8 cellular contexts compared by ENCODE assay signal in genomic region chr6:52517502-52518278, GRCh38. TPM values are rescaled to one million over a fixed set of nuclear protein-coding genes. Genes with fewer than 3 reads are reported as not detected.
DNase-seq lines count a peak whose midpoint lies in the region; ATAC-seq and TF ChIP-seq lines count a peak whose summit lies in the region.

No MANE protein-coding gene starts in this region.

- peaks cover 8% of the 10 kb centered on the region; the same call in 1 of the 2 replicates for H3K36me3 ChIP-seq in PC-3 (ENCODE audit: low read depth, low read length)

- H3K79me2 ChIP-seq in PC-3 (ENCODE audit: low read length) = peaks cover 18% of the 10 kb centered on the region

- H3K4me3 ChIP-seq in PC-3 (ENCODE audit: low read length) = peak overlapping the region; percentile 9; the same call in 1 of the 2 replicates

- no peaks in the 10 kb centered on the region for H3K27me3 Mint-ChIP-seq in activated naive CD4-positive, alpha-beta T cell treated with anti-CD3 and anti-CD28 coated beads for 36 hours (ENCODE audit: low read depth)
- no peaks in the 10 kb centered on the region for H3K27me3 Mint-ChIP-seq in activated naive CD4-positive, alpha-beta T cell treated with anti-CD3 and anti-CD28 coated beads, Interleukin-2, amount 10 ng/mL, durations not matched to agents 7 days and 5 days

- H4K20me1 ChIP-seq in PC-3 (ENCODE audit: low read length) = no peaks in the 10 kb centered on the region

- BruUV-seq in PC-3 (replicated peaks; lab: Mats Ljungman, UMichigan) = no TSS peak

- H3K4me2 ChIP-seq in PC-3 (ENCODE audit: low read length) = peak overlapping the region; percentile 69

- CTCF ChIA-PET in activated naive CD4-positive, alpha-beta T cell treated with anti-CD3 and anti-CD28 coated beads for 36 hours (lab: Charles Lee) = no interaction called here
- CTCF ChIA-PET in activated naive CD4-positive, alpha-beta T cell treated with anti-CD3 and anti-CD28 coated beads, Interleukin-2, amount 10 ng/mL, durations not matched to agents 7 days and 5 days (lab: Charles Lee) = no interaction called here
- CTCF ChIA-PET in PC-3 (lab: Charles Lee) = interaction anchor here (0.5 to 0.6 kb wide), 2 partner anchors 59 to 110 kb away, joined by 3 to 11 read pairs; partner anchors contain the start of gene TRAM2

- peak; percentile 78 for DNase-seq in activated naive CD4-positive, alpha-beta T cell treated with anti-CD3 and anti-CD28 coated beads for 36 hours
- DNase-seq in activated naive CD4-positive, alpha-beta T cell treated with anti-CD3 and anti-CD28 coated beads, Interleukin-2, amount 10 ng/mL, durations not matched to agents 7 days and 5 days = no peak
- DNase-seq in PC-3 = peak; percentile 92
- peak in 53 of 61 donors; percentile 4 to 81 (median 44) for DNase-seq in caudate nucleus (lab: John Stamatoyannopoulos, UW)
- peak; percentile 88 for DNase-seq in kidney tubule cell (ENCODE audit: low spot score)
- DNase-seq in stimulated activated CD4-positive, alpha-beta T cell treated with anti-CD3 and anti-CD28 coated beads, Interleukin-4, amount 100 ng/mL, for 1 hour = peak; percentile 18
- DNase-seq in UCSD-AML1 (lab: John Stamatoyannopoulos, UW; ENCODE audit: unreplicated experiment) = no peak

- H3K9me3 ChIP-seq in PC-3 (ENCODE audit: low read length) = no peaks in the 10 kb centered on the region

- no peak for TF ChIP-seq CTCF in PC-3 (conservative IDR thresholded peaks at IDR 0.05; ENCODE audit: low read depth, low read length)

- no peaks in the 10 kb centered on the region for H3K9me2 ChIP-seq in PC-3 (replicated peaks; ENCODE audit: low read length)

- H3K27ac ChIP-seq in PC-3 (ENCODE audit: low read length) = peak overlapping the region; percentile 64
- H3K27ac ChIP-seq in caudate nucleus (ENCODE audit: low read depth, low read length) = peak overlapping the region; percentile 56

- H2AFZ ChIP-seq in PC-3 (ENCODE audit: low read length) = 0 out of 2 replicates have a peak overlapping the region, but pooled peaks have one; percentile 16

- no peak overlapping the region for H3K9ac ChIP-seq in PC-3 (ENCODE audit: low read length)

- POLR2A ChIA-PET in PC-3 (lab: Charles Lee; ENCODE audit: unreplicated experiment) = interaction anchor here (0.6 kb wide), 1 partner anchor 108 kb away, joined by 3 read pairs; no protein-coding TSS in a partner anchor

- ATAC-seq in HG02981 (IDR thresholded peaks at IDR 0.05; ENCODE audit: unreplicated experiment) (peak; percentile 77), PC-3 (peak; percentile 90)

- H3K4me1 Mint-ChIP-seq in activated naive CD4-positive, alpha-beta T cell treated with anti-CD3 and anti-CD28 coated beads for 36 hours (ENCODE audit: low read depth) = peaks cover 7% of the 10 kb centered on the region
- no peaks in the 10 kb centered on the region for H3K4me1 Mint-ChIP-seq in activated naive CD4-positive, alpha-beta T cell treated with anti-CD3 and anti-CD28 coated beads, Interleukin-2, amount 10 ng/mL, durations not matched to agents 7 days and 5 days

- H3K36me3 Mint-ChIP-seq in activated naive CD4-positive, alpha-beta T cell treated with anti-CD3 and anti-CD28 coated beads for 36 hours (ENCODE audit: low read depth) = peaks cover 3% of the 10 kb centered on the region
- H3K36me3 Mint-ChIP-seq in activated naive CD4-positive, alpha-beta T cell treated with anti-CD3 and anti-CD28 coated beads, Interleukin-2, amount 10 ng/mL, durations not matched to agents 7 days and 5 days = no peaks in the 10 kb centered on the region

- intact Hi-C loops in activated naive CD4-positive, alpha-beta T cell treated with anti-CD3 and anti-CD28 coated beads for 36 hours (cut with micrococcal nuclease) = loop anchor here (1.0 kb wide), 2 partner anchors 58 to 118 kb away; no protein-coding TSS in a partner anchor
- intact Hi-C loops in PC-3 (cut with micrococcal nuclease) = loop anchor here (5.0 kb wide), 1 partner anchor 95 kb away; the partner anchor contains the start of gene EFHC1

- H3F3A ChIP-seq in PC-3 (ENCODE audit: low read length, unreplicated experiment) = no peaks in the 10 kb centered on the region

- H3K4me3 Mint-ChIP-seq in activated naive CD4-positive, alpha-beta T cell treated with anti-CD3 and anti-CD28 coated beads for 36 hours = no peak overlapping the region
- no peak overlapping the region for H3K4me3 Mint-ChIP-seq in activated naive CD4-positive, alpha-beta T cell treated with anti-CD3 and anti-CD28 coated beads, Interleukin-2, amount 10 ng/mL, durations not matched to agents 7 days and 5 days

- no peaks in the 10 kb centered on the region for H3K27me3 ChIP-seq in PC-3 (ENCODE audit: low read length)

- H3K27ac Mint-ChIP-seq in activated naive CD4-positive, alpha-beta T cell treated with anti-CD3 and anti-CD28 coated beads for 36 hours = peak overlapping the region; percentile 48
- no peak overlapping the region for H3K27ac Mint-ChIP-seq in activated naive CD4-positive, alpha-beta T cell treated with anti-CD3 and anti-CD28 coated beads, Interleukin-2, amount 10 ng/mL, durations not matched to agents 7 days and 5 days

- H3K9me3 Mint-ChIP-seq in activated naive CD4-positive, alpha-beta T cell treated with anti-CD3 and anti-CD28 coated beads for 36 hours = no peaks in the 10 kb centered on the region
- no peaks in the 10 kb centered on the region for H3K9me3 Mint-ChIP-seq in activated naive CD4-positive, alpha-beta T cell treated with anti-CD3 and anti-CD28 coated beads, Interleukin-2, amount 10 ng/mL, durations not matched to agents 7 days and 5 days

- peaks cover 42% of the 10 kb centered on the region for H3K4me1 ChIP-seq in PC-3 (ENCODE audit: insufficient read depth, low read length)

RNA-seq across cellular contexts. Expression of gene TRAM2, which starts 59.2 kb away (rescaled TPM):
- 1 to 10 TPM; 2.5 to 2.9 TPM for total RNA-seq in activated naive CD4-positive, alpha-beta T cell treated with anti-CD3 and anti-CD28 coated beads for 36 hours
- total RNA-seq in PC-3 (2014; rRNA removed) = 17.7 and 19.6 TPM in 2 replicates

Comparison
In these comparisons a context has a peak if more than half of its experiments do, and no peak if none do; other contexts are left out.
1. DNase-seq: peak in activated naive CD4-positive, alpha-beta T cell treated with anti-CD3 and anti-CD28 coated beads for 36 hours (single experiment), PC-3 (single experiment), caudate nucleus (53 of 61), kidney tubule cell (single experiment) and stimulated activated CD4-positive, alpha-beta T cell treated with anti-CD3 and anti-CD28 coated beads, Interleukin-4, amount 100 ng/mL, for 1 hour (single experiment); none in activated naive CD4-positive, alpha-beta T cell treated with anti-CD3 and anti-CD28 coated beads, Interleukin-2, amount 10 ng/mL, durations not matched to agents 7 days and 5 days (single experiment) and UCSD-AML1 (single experiment).